ENCODE assay signal across 30 cellular contexts in the genomic region with DNA sequence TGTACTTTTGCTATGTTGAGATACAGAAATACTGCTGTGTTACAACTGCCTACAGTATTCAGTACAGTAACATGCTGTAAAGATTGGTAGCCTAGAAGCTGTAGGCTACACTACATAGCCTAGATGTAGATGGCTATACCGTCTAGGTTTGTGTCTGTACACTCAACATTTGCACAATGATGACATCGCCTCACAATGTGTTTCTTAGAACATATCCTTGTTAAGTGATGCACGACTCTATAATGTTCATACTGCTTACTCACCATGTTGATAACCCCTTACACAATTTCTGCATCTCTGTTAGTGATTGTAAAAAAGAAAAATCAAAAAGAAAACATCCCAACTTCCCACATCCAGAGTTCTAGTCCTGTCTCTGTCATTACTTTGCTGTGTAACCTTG.
DNase-seq lines count a peak whose midpoint lies in the region; ATAC-seq, FAIRE-seq and TF ChIP-seq lines count a peak whose summit lies in the region.
"Had no signal": no experiment of that assay in that cellular context is flagged by ENCODE, and none has a peak within 500 bp of the region (broad histone marks: within the 10 kb centered on the region; RNA-seq: fewer than 3 reads in every experiment).

No MANE protein-coding gene starts in this region.

- TF ChIP-seq CTCF in PC-3 (conservative IDR thresholded peaks at IDR 0.05; ENCODE audit: low read depth, low read length) (no peak), choroid plexus epithelial cell (conservative IDR thresholded peaks at IDR 0.05; ENCODE audit: low read depth, low read length) (no peak), keratinocyte (optimal IDR thresholded peaks at IDR 0.05 in 1 of 3, IDR thresholded peaks at IDR 0.05 in 1 of 3, conservative IDR thresholded peaks at IDR 0.05 in 1 of 3; ENCODE audit: extremely low read depth in 1 of 3, insufficient read depth in 2 of 3, low read length in 3 of 3) (no peak)

- BruUV-seq in PC-3 (replicated peaks; lab: Mats Ljungman, UMichigan), result no TSS peak

- dilution Hi-C loops in keratinocyte (cut with MboI; ENCODE audit: extremely low pct_ligation_motif_present, low sequenced_read_pairs), result no loop called here

- H3K27me3 ChIP-seq in PC-3 (ENCODE audit: low read length) (no peaks in the 10 kb centered on the region), keratinocyte (ENCODE audit: control insufficient read depth, extremely low read depth, insufficient read depth, low read length) (no peaks in the 10 kb centered on the region)
- H3K27me3 ChIP-seq: gastrocnemius medialis, Peyer's patch, sigmoid colon, thyroid gland had no signal

- H3F3A ChIP-seq in PC-3 (ENCODE audit: low read length, unreplicated experiment), result peaks cover 7% of the 10 kb centered on the region

- H3K9me3 ChIP-seq in PC-3 (ENCODE audit: low read length), result no peaks in the 10 kb centered on the region
- H3K9me3 ChIP-seq in keratinocyte (ENCODE audit: control insufficient read depth, low read depth, low read length), result no peaks in the 10 kb centered on the region
- H3K9me3 ChIP-seq: gastrocnemius medialis, Peyer's patch, sigmoid colon, thyroid gland had no signal

- POLR2A ChIA-PET in PC-3 (lab: Charles Lee; ENCODE audit: unreplicated experiment), result no interaction called here

- peaks cover 6% of the 10 kb centered on the region for H3K9me3 Mint-ChIP-seq in activated T-helper 17 cell treated with anti-CD3 and anti-CD28 coated beads, Interleukin-2, amount 50 U/mL, for 72 hours

- no peaks in the 10 kb centered on the region for H3K9me2 ChIP-seq in PC-3 (replicated peaks; ENCODE audit: low read length)

- H2AFZ ChIP-seq in PC-3 (ENCODE audit: low read length) (no peak overlapping the region), keratinocyte (ENCODE audit: control insufficient read depth, low read length) (no peak overlapping the region)

- H4K20me1 ChIP-seq in PC-3 (ENCODE audit: low read length), result no peaks in the 10 kb centered on the region
- no peaks in the 10 kb centered on the region for H4K20me1 ChIP-seq in keratinocyte (ENCODE audit: control insufficient read depth, extremely low read depth, insufficient read depth, low read length)

- H3K4me3 Mint-ChIP-seq in activated T-helper 17 cell treated with anti-CD3 and anti-CD28 coated beads, Interleukin-2, amount 50 U/mL, for 72 hours, result no peak overlapping the region
- H3K4me3 Mint-ChIP-seq: activated T-cell treated with anti-CD3 and anti-CD28 coated beads, Interleukin-2, amount 50 U/mL, for 4 hours; neural crest cell; stimulated activated naive CD8-positive, alpha-beta T cell treated with anti-CD3 and anti-CD28 coated beads, Interleukin-15, amount 100 ng/mL, for 72 hours had no signal

- H3K27ac ChIP-seq in PC-3 (ENCODE audit: low read length) (peak overlapping the region; percentile 46), keratinocyte (ENCODE audit: control insufficient read depth, insufficient read depth, low read length) (no peak overlapping the region)
- H3K27ac ChIP-seq: gastrocnemius medialis, Peyer's patch, sigmoid colon, thyroid gland, VCaP had no signal

- H3K27me3 Mint-ChIP-seq in activated T-helper 17 cell treated with anti-CD3 and anti-CD28 coated beads, Interleukin-2, amount 50 U/mL, for 72 hours, result no peaks in the 10 kb centered on the region
- H3K27me3 Mint-ChIP-seq: stimulated activated naive CD8-positive, alpha-beta T cell treated with anti-CD3 and anti-CD28 coated beads, Interleukin-15, amount 100 ng/mL, for 72 hours had no signal

- H3K79me2 ChIP-seq in PC-3 (ENCODE audit: low read length) (no peaks in the 10 kb centered on the region), keratinocyte (ENCODE audit: control insufficient read depth, insufficient read depth, low read length) (no peaks in the 10 kb centered on the region)

- H3K4me1 ChIP-seq in PC-3 (ENCODE audit: insufficient read depth, low read length) (peaks cover 28% of the 10 kb centered on the region), keratinocyte (ENCODE audit: control insufficient read depth, extremely low read depth, insufficient read depth, low read length) (peaks cover 16% of the 10 kb centered on the region)
- H3K4me1 ChIP-seq: gastrocnemius medialis, Peyer's patch, sigmoid colon, thyroid gland had no signal

- CTCF ChIA-PET in PC-3 (lab: Charles Lee), result no interaction called here

- FAIRE-seq in keratinocyte (lab: Jason Lieb, UNC), result peak; percentile 87
- FAIRE-seq: GM12891, islet of Langerhans had no signal

- H3K36me3 ChIP-seq in PC-3 (ENCODE audit: low read depth, low read length) (no peaks in the 10 kb centered on the region), keratinocyte (ENCODE audit: control insufficient read depth in 2 of 2, extremely low read depth in 1 of 2, insufficient read depth in 2 of 2, low read length in 2 of 2) (no peaks in the 10 kb centered on the region)
- H3K36me3 ChIP-seq: gastrocnemius medialis, Peyer's patch, sigmoid colon, thyroid gland had no signal

- no peak overlapping the region for H3K27ac Mint-ChIP-seq in activated T-helper 17 cell treated with anti-CD3 and anti-CD28 coated beads, Interleukin-2, amount 50 U/mL, for 72 hours
- H3K27ac Mint-ChIP-seq: stimulated activated naive CD8-positive, alpha-beta T cell treated with anti-CD3 and anti-CD28 coated beads, Interleukin-15, amount 100 ng/mL, for 72 hours had no signal

- H3K4me3 ChIP-seq in PC-3 (ENCODE audit: low read length) (no peak overlapping the region), choroid plexus epithelial cell (ENCODE audit: low read depth, low read length) (no peak overlapping the region), keratinocyte (ENCODE audit: control insufficient read depth in 2 of 3, extremely low read depth in 1 of 3, insufficient read depth in 2 of 3, low read depth in 1 of 3, low read length in 3 of 3) (no peak overlapping the region)
- H3K4me3 ChIP-seq: gastrocnemius medialis, lung, Peyer's patch, sigmoid colon, thyroid gland had no signal

- DNase-seq in EH (ENCODE audit: low read depth) (peak; percentile 34), PC-3 (peak; percentile 47), choroid plexus epithelial cell (ENCODE audit: low read depth) (peak; percentile 45), keratinocyte (ENCODE audit: low read depth, low spot score) (no peak)
- DNase-seq: activated CD4-positive, alpha-beta T cell treated with anti-CD3 and anti-CD28 coated beads for 48 hours; activated naive CD4-positive, alpha-beta T cell treated with Interleukin-2 at 50 U/mL for 16 hours; activated T-cell treated with anti-CD3 and anti-CD28 coated beads, Interleukin-2, amount 50 U/mL, for 4 hours; amniotic stem cell; C1 segment of cervical spinal cord; caudate nucleus; DMS79 treated with DMSO at 0.1 percent for 48 hours; gastrocnemius medialis; KBM-7; MM.1S; NCI-H1417 treated with DMSO at 0.1 percent for 48 hours; NCI-H2107; NCI-H510A treated with DMSO at 0.1 percent for 48 hours; Peyer's patch; sigmoid colon; stimulated activated naive CD8-positive, alpha-beta T cell treated with anti-CD3 and anti-CD28 coated beads, Interleukin-15, amount 100 ng/mL, for 72 hours; thyroid gland had no signal

- H3K36me3 Mint-ChIP-seq in activated T-helper 17 cell treated with anti-CD3 and anti-CD28 coated beads, Interleukin-2, amount 50 U/mL, for 72 hours (ENCODE audit: low read depth), result no peaks in the 10 kb centered on the region

- H3K4me2 ChIP-seq in PC-3 (ENCODE audit: low read length), result no peak overlapping the region
- no peak overlapping the region for H3K4me2 ChIP-seq in keratinocyte (ENCODE audit: control insufficient read depth, extremely low read depth, insufficient read depth, low read depth, low read length)

- ATAC-seq in PC-3, result no peak
- ATAC-seq in activated T-helper 17 cell treated with anti-CD3 and anti-CD28 coated beads, Interleukin-2, amount 50 U/mL, for 72 hours (replicated peaks), result no peak
- ATAC-seq in HG03039 (IDR thresholded peaks at IDR 0.05; ENCODE audit: unreplicated experiment), result no peak
- no peak for ATAC-seq in GM21390 (IDR thresholded peaks at IDR 0.05; ENCODE audit: unreplicated experiment)
- no peak for ATAC-seq in GM21367 (IDR thresholded peaks at IDR 0.05; ENCODE audit: unreplicated experiment)
- ATAC-seq: activated T-cell treated with anti-CD3 and anti-CD28 coated beads, Interleukin-2, amount 50 U/mL, for 4 hours; gastrocnemius medialis; stimulated activated naive CD8-positive, alpha-beta T cell treated with anti-CD3 and anti-CD28 coated beads, Interleukin-15, amount 100 ng/mL, for 72 hours had no signal

- no peaks in the 10 kb centered on the region for H3K4me1 Mint-ChIP-seq in activated T-helper 17 cell treated with anti-CD3 and anti-CD28 coated beads, Interleukin-2, amount 50 U/mL, for 72 hours
- H3K4me1 Mint-ChIP-seq: stimulated activated naive CD8-positive, alpha-beta T cell treated with anti-CD3 and anti-CD28 coated beads, Interleukin-15, amount 100 ng/mL, for 72 hours had no signal

- H3K9ac ChIP-seq in PC-3 (ENCODE audit: low read length) (no peak overlapping the region), keratinocyte (ENCODE audit: control insufficient read depth, extremely low read depth, insufficient read depth, low read length) (no peak overlapping the region)

- intact Hi-C loops in PC-3 (cut with micrococcal nuclease), result no loop called here

- no peaks in the 10 kb centered on the region for H3K9me1 ChIP-seq in keratinocyte (ENCODE audit: control insufficient read depth, extremely low read depth, insufficient read depth, low read length)
